Comparison of ENCODE assay signal across 20 cellular contexts in the genomic region with DNA sequence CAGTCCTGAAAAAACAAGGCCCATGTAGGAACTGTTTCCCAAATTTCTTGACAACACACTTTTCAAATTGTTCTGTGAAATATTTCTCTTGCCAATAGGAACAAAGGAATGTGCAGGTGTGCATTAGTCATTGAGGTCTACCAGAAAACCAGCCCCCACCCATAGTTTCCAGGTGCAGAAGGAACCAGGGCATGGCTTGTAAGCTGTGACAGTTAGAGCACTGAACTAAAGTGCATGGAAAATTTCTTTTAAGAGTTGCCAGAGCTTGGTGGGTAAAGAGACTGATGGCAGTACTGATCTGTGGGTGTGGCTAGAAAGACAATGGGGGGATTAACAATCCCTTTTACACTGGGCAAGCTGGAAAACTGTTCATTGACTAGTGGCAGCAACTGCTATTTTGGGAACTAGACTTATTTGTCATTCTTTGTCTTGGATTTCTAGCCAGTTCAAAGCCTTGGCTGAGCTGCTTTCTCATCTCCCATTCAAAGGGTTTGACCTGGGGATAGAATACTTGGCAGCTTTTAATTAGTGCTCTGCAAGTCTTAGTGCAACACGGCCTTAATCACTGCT.
DNase-seq lines count a peak whose midpoint lies in the region; ATAC-seq and TF ChIP-seq lines count a peak whose summit lies in the region.
"Had no signal": no experiment of that assay in that cellular context is flagged by ENCODE, and none has a peak within 500 bp of the region (broad histone marks: within the 10 kb centered on the region; RNA-seq: fewer than 3 reads in every experiment).

No MANE protein-coding gene starts in this region.

- ATAC-seq in DND-41 (ENCODE audit: insufficient read depth, low read depth) = peak; percentile 55; the same call in 1 of the 3 replicates
- ATAC-seq in GM19328 (IDR thresholded peaks at IDR 0.05; ENCODE audit: unreplicated experiment) = no peak
- no peak for ATAC-seq in activated T-cell treated with anti-CD3 and anti-CD28 coated beads, Interleukin-2, amount 50 U/mL, for 4 hours
- ATAC-seq: A549, HCT116, Panc1, Right ventricle myocardium inferior had no signal

- no peak overlapping the region for H3K27ac ChIP-seq in DND-41 (ENCODE audit: low read length)
- H3K27ac ChIP-seq: A549, C4-2B, SK-N-MC had no signal

- H3K9ac ChIP-seq in DND-41 (ENCODE audit: low read depth, low read length) = no peak overlapping the region

- H3K4me3 Mint-ChIP-seq in nephron progenitor cell = no peak overlapping the region
- no peak overlapping the region for H3K4me3 Mint-ChIP-seq in activated T-cell treated with anti-CD3 and anti-CD28 coated beads, Interleukin-2, amount 50 U/mL, for 4 hours

- TF ChIP-seq CTCF in DND-41 (IDR thresholded peaks at IDR 0.05; ENCODE audit: borderline replicate concordance, extremely low read depth, low read length, poor library complexity, severe bottlenecking) (no peak), epithelial cell of esophagus (IDR thresholded peaks at IDR 0.05; ENCODE audit: insufficient read depth, low read depth, low read length, missing control alignments) (no peak), nephron progenitor cell (IDR thresholded peaks at IDR 0.05) (no peak)

- no peaks in the 10 kb centered on the region for H3K9me3 ChIP-seq in DND-41 (ENCODE audit: insufficient read depth, low read length, severe bottlenecking)
- H3K9me3 ChIP-seq: A549 had no signal

- no peaks in the 10 kb centered on the region for H3K27me3 Mint-ChIP-seq in nephron progenitor cell (ENCODE audit: low read depth, poor library complexity)
- H3K27me3 Mint-ChIP-seq in activated T-cell treated with anti-CD3 and anti-CD28 coated beads, Interleukin-2, amount 50 U/mL, for 4 hours (ENCODE audit: low read depth) = no peaks in the 10 kb centered on the region

- peaks cover 61% of the 10 kb centered on the region for H3K4me1 Mint-ChIP-seq in nephron progenitor cell
- no peaks in the 10 kb centered on the region for H3K4me1 Mint-ChIP-seq in activated T-cell treated with anti-CD3 and anti-CD28 coated beads, Interleukin-2, amount 50 U/mL, for 4 hours (ENCODE audit: low read depth)

- H2AFZ ChIP-seq in DND-41 (ENCODE audit: low read depth, low read length) = no peak overlapping the region

- H3K27ac Mint-ChIP-seq in nephron progenitor cell = peak overlapping the region; percentile 26

- H3K36me3 Mint-ChIP-seq in nephron progenitor cell (ENCODE audit: low read depth) = peaks cover 19% of the 10 kb centered on the region
- H3K36me3 Mint-ChIP-seq in activated T-cell treated with anti-CD3 and anti-CD28 coated beads, Interleukin-2, amount 50 U/mL, for 4 hours (ENCODE audit: insufficient read depth) = no peaks in the 10 kb centered on the region

- no peaks in the 10 kb centered on the region for H3K79me2 ChIP-seq in DND-41 (ENCODE audit: insufficient read depth, low read length)

- no peaks in the 10 kb centered on the region for H4K20me1 ChIP-seq in DND-41 (ENCODE audit: insufficient read depth, low read length)

- H3K27me3 ChIP-seq in DND-41 (ENCODE audit: insufficient read depth, low read length, poor library complexity) = no peaks in the 10 kb centered on the region
- no peaks in the 10 kb centered on the region for H3K27me3 ChIP-seq in H7 (ENCODE audit: control insufficient read depth, insufficient read depth, low read length)

- no peak overlapping the region for H3K4me2 ChIP-seq in DND-41 (ENCODE audit: insufficient read depth, low read length)
- H3K4me2 ChIP-seq: A549 had no signal

- H3K36me3 ChIP-seq in DND-41 (ENCODE audit: insufficient read depth, low read length) (no peaks in the 10 kb centered on the region), H7 (replicated peaks; ENCODE audit: control insufficient read depth, insufficient read depth, low read length) (no peaks in the 10 kb centered on the region)

- H3K4me1 ChIP-seq in DND-41 (ENCODE audit: insufficient read depth, low read length) = no peaks in the 10 kb centered on the region
- H3K4me1 ChIP-seq: A549 had no signal

- peak; percentile 12 for DNase-seq in DND-41
- DNase-seq in NCI-H69 (lab: John Stamatoyannopoulos, UW) = peak; percentile 43
- peak; percentile 39 for DNase-seq in epithelial cell of esophagus (ENCODE audit: low read depth)
- DNase-seq in nephron progenitor cell = no peak
- no peak for DNase-seq in H7
- no peak for DNase-seq in activated T-cell treated with anti-CD3 and anti-CD28 coated beads, Interleukin-2, amount 50 U/mL, for 4 hours
- no peak for DNase-seq in DMS79 (lab: John Stamatoyannopoulos, UW)
- DNase-seq: DMS 273 treated with DMSO at 0.1 percent for 48 hours, KBM-7, NCI-H1436 treated with DMSO at 0.1 percent for 48 hours, NCI-H2029 treated with DMSO at 0.1 percent for 48 hours, NCI-H2227 treated with DMSO at 0.1 percent for 48 hours, NCI-H524 had no signal

- H3K9me3 Mint-ChIP-seq in nephron progenitor cell = peaks cover 32% of the 10 kb centered on the region
- H3K9me3 Mint-ChIP-seq in activated T-cell treated with anti-CD3 and anti-CD28 coated beads, Interleukin-2, amount 50 U/mL, for 4 hours = peaks cover 4% of the 10 kb centered on the region

- no peak overlapping the region for H3K4me3 ChIP-seq in DND-41 (ENCODE audit: low read depth in 1 of 2, low read length in 2 of 2)
- no peak overlapping the region for H3K4me3 ChIP-seq in epithelial cell of esophagus (ENCODE audit: low read length)
- no peak overlapping the region for H3K4me3 ChIP-seq in H7 (ENCODE audit: insufficient read depth, low read depth, low read length)
- H3K4me3 ChIP-seq: A549, SK-N-MC had no signal

Comparison
In these comparisons a context has a peak if more than half of its experiments do, and no peak if none do; other contexts are left out.
1. DNase-seq: peak in DND-41 (single experiment), NCI-H69 (single experiment) and epithelial cell of esophagus (single experiment); none in nephron progenitor cell (single experiment), H7 (single experiment), activated T-cell treated with anti-CD3 and anti-CD28 coated beads, Interleukin-2, amount 50 U/mL, for 4 hours (single experiment) and DMS79 (single experiment).